15 cellular contexts compared by ENCODE assay signal in genomic region chr22:45271667-45272188, GRCh38. TPM values are rescaled to one million over a fixed set of nuclear protein-coding genes. Genes with fewer than 3 reads are reported as not detected.
DNase-seq lines count a peak whose midpoint lies in the region; ATAC-seq, FAIRE-seq and TF ChIP-seq lines count a peak whose summit lies in the region.
"Had no signal": no experiment of that assay in that cellular context is flagged by ENCODE, and none has a peak within 500 bp of the region (broad histone marks: within the 10 kb centered on the region; RNA-seq: fewer than 3 reads in every experiment).

No MANE protein-coding gene starts in this region.

- 58 to 71% methylated on average over 13 of the region's 13 CpGs for WGBS in upper lobe of left lung, 2 donors

- H3K27me3 ChIP-seq in upper lobe of left lung = no peaks in the 10 kb centered on the region

- peaks cover 33% of the 10 kb centered on the region for H3K27me3 Mint-ChIP-seq in nephron progenitor cell (ENCODE audit: low read depth, poor library complexity)
- H3K27me3 Mint-ChIP-seq: activated naive CD4-positive, alpha-beta T cell treated with anti-CD3 and anti-CD28 coated beads, Interleukin-2, amount 50 U/mL, for 24 hours had no signal

- no peak for FAIRE-seq in frontal cortex (lab: Jason Lieb, UNC)

- TF ChIP-seq CTCF in nephron progenitor cell (IDR thresholded peaks at IDR 0.05) (no peak), upper lobe of left lung (IDR thresholded peaks at IDR 0.05) (no peak)

- H3K27ac Mint-ChIP-seq in nephron progenitor cell = peak overlapping the region; percentile 15
- H3K27ac Mint-ChIP-seq: activated CD4-positive, alpha-beta T cell treated with anti-CD3 and anti-CD28 coated beads for 36 hours; activated naive CD4-positive, alpha-beta T cell treated with anti-CD3 and anti-CD28 coated beads, Interleukin-2, amount 50 U/mL, for 24 hours had no signal

- no peak overlapping the region for H3K4me3 ChIP-seq in upper lobe of left lung

- no peaks in the 10 kb centered on the region for H3K36me3 ChIP-seq in upper lobe of left lung

- no peak for TF ChIP-seq EP300 in upper lobe of left lung (IDR thresholded peaks at IDR 0.05)

- H3K27ac ChIP-seq in upper lobe of left lung = peak overlapping the region in 3 of 4 donors; percentile 18 to 57 (median 52)
- H3K27ac ChIP-seq: 22Rv1, RWPE1 had no signal

- H3K4me1 Mint-ChIP-seq in nephron progenitor cell = peaks cover 35% of the 10 kb centered on the region

- TF ChIP-seq POLR2A in upper lobe of left lung (IDR thresholded peaks at IDR 0.05) (no peak), erythroblast (IDR thresholded peaks at IDR 0.05; ENCODE audit: low read length) (no peak)

- peak in 1 of 2 donors; percentile 62 for ATAC-seq in upper lobe of left lung (ENCODE audit: low FRiP score in 2 of 2)
- no peak for ATAC-seq in GM21529 (IDR thresholded peaks at IDR 0.05; ENCODE audit: unreplicated experiment)
- ATAC-seq in HG02840 (IDR thresholded peaks at IDR 0.05; ENCODE audit: low FRiP score, unreplicated experiment) = no peak
- ATAC-seq: activated CD4-positive, alpha-beta T cell treated with anti-CD3 and anti-CD28 coated beads for 36 hours had no signal

- no peak overlapping the region for H3K4me3 Mint-ChIP-seq in nephron progenitor cell
- H3K4me3 Mint-ChIP-seq: activated CD4-positive, alpha-beta T cell treated with anti-CD3 and anti-CD28 coated beads for 36 hours; activated naive CD4-positive, alpha-beta T cell treated with anti-CD3 and anti-CD28 coated beads, Interleukin-2, amount 50 U/mL, for 24 hours had no signal

- DNase-seq in DMS79 treated with DMSO at 0.1 percent for 48 hours (lab: John Stamatoyannopoulos, UW) = peak; percentile 4
- no peak for DNase-seq in DMS79 (lab: John Stamatoyannopoulos, UW)
- DNase-seq in frontal cortex (ENCODE audit: low spot score in 2 of 2) = peak; percentile 49 to 50
- no peak for DNase-seq in nephron progenitor cell
- DNase-seq in upper lobe of left lung = no peak
- DNase-seq in erythroblast (lab: John Stamatoyannopoulos, UW) = no peak
- DNase-seq: activated CD4-positive, alpha-beta T cell treated with anti-CD3 and anti-CD28 coated beads for 36 hours; NCI-H1694 treated with DMSO at 0.1 percent for 48 hours had no signal

- no peaks in the 10 kb centered on the region for H3K9me3 ChIP-seq in upper lobe of left lung

- no peaks in the 10 kb centered on the region for H3K9me3 Mint-ChIP-seq in nephron progenitor cell
- H3K9me3 Mint-ChIP-seq: activated naive CD4-positive, alpha-beta T cell treated with anti-CD3 and anti-CD28 coated beads, Interleukin-2, amount 50 U/mL, for 24 hours had no signal

- no peaks in the 10 kb centered on the region for H3K36me3 Mint-ChIP-seq in nephron progenitor cell (ENCODE audit: low read depth)
- H3K36me3 Mint-ChIP-seq: activated naive CD4-positive, alpha-beta T cell treated with anti-CD3 and anti-CD28 coated beads, Interleukin-2, amount 50 U/mL, for 24 hours had no signal

- H3K4me1 ChIP-seq in upper lobe of left lung = peaks cover 11 to 21% (median 17%) of the 10 kb centered on the region in 4 donors

RNA-seq across cellular contexts. Expression of gene UPK3A, which starts 13.0 kb away (rescaled TPM):
- total RNA-seq in frontal cortex (not detected), upper lobe of left lung (under 1 TPM in 1 of 6 donors, not detected in 5; 0.44 TPM)
- total RNA-seq: activated CD4-positive, alpha-beta T cell treated with anti-CD3 and anti-CD28 coated beads for 36 hours; Daoy; kidney epithelial cell had no signal

RNA-seq across cellular contexts. Expression of gene KIAA0930, which starts 31.0 kb away (rescaled TPM):
- 52.6 TPM for total RNA-seq in frontal cortex
- 100 to 1,000 TPM in 1 of 6 donors, 10 to 100 TPM in 5; 31.2 to 103 (median 42.8) TPM for total RNA-seq in upper lobe of left lung

RNA-seq across cellular contexts. Expression of gene FAM118A, which starts 38.0 kb away (rescaled TPM):
- total RNA-seq in frontal cortex (14.3 TPM), upper lobe of left lung (100 to 1,000 TPM in 2 of 6 donors, 10 to 100 TPM in 3, 1 to 10 TPM in 1; 9.2 to 161 (median 27.6) TPM)

Comparison
In these comparisons a context has a peak if more than half of its experiments do, and no peak if none do; other contexts are left out.
1. DNase-seq: peak in DMS79 treated with DMSO at 0.1 percent for 48 hours (single experiment) and frontal cortex (2 of 2); none in DMS79 (single experiment), nephron progenitor cell (single experiment), upper lobe of left lung (0 of 2) and erythroblast (0 of 2).